Comparison of ENCODE assay signal across 8 cellular contexts in genomic region chr4:2799444-2799911, GRCh38. TPM values are rescaled to one million over a fixed set of nuclear protein-coding genes. Genes with fewer than 3 reads are reported as not detected.
A peak's percentile ranks its signal among the peaks of the same experiment; 100 is the strongest.
DNase-seq lines count a peak whose midpoint lies in the region; ATAC-seq and TF ChIP-seq lines count a peak whose summit lies in the region.

No MANE protein-coding gene starts in this region.

- WGBS in esophagus muscularis mucosa: 76% methylated on average over 8 of the region's 10 CpGs
- no CpG with 5 or more reads among the region's 10 CpGs for WGBS in mesendoderm (ENCODE audit: extremely low coverage, insufficient coverage, low lambda C conversion rate)

- H3K56ac ChIP-seq in mesendoderm (ENCODE audit: low read length): no peak overlapping the region

- H3K79me1 ChIP-seq in mesendoderm (ENCODE audit: low read length): no peaks in the 10 kb centered on the region

- H3K9ac ChIP-seq in rectal smooth muscle tissue (ENCODE audit: low read length): no peak overlapping the region
- H3K9ac ChIP-seq in mesendoderm (ENCODE audit: low read length): no peak overlapping the region

- H3K79me2 ChIP-seq in mesendoderm (ENCODE audit: control insufficient read depth, insufficient read depth, low read length): no peaks in the 10 kb centered on the region

- H3K18ac ChIP-seq in mesendoderm (ENCODE audit: low read length): no peak overlapping the region

- intact Hi-C loops in esophagus muscularis mucosa (cut with DNase I): no loop called here

- no peak overlapping the region for H3K4me2 ChIP-seq in mesendoderm (ENCODE audit: low read length)

- no peak for ATAC-seq in GM21515 (IDR thresholded peaks at IDR 0.05; ENCODE audit: unreplicated experiment)

- no peak overlapping the region for H2BK120ac ChIP-seq in mesendoderm (ENCODE audit: low read depth, low read length)

- H3K4ac ChIP-seq in mesendoderm (ENCODE audit: low read depth, low read length): no peak overlapping the region

- DNase-seq in GM12864 (ENCODE audit: low read depth) (no peak), SKM-1 treated with dmso at 0.1 percent for 144 hours (lab: John Stamatoyannopoulos, UW; ENCODE audit: unreplicated experiment) (peak; percentile 82), esophagus muscularis mucosa (ENCODE audit: extremely low spot score) (no peak), Ammon's horn (ENCODE audit: low spot score) (no peak), 8988T (no peak), mesendoderm (no peak)

- H2BK15ac ChIP-seq in mesendoderm (replicated peaks; ENCODE audit: low read depth): no peak overlapping the region

- H2BK5ac ChIP-seq in mesendoderm (ENCODE audit: low read length): no peak overlapping the region

- H4K5ac ChIP-seq in mesendoderm (ENCODE audit: low read length): no peak overlapping the region

- H3K9me3 ChIP-seq in esophagus muscularis mucosa: no peaks in the 10 kb centered on the region

- no peak for TF ChIP-seq POLR2A in esophagus muscularis mucosa (IDR thresholded peaks at IDR 0.05; ENCODE audit: low read depth)

- TF ChIP-seq EP300 in esophagus muscularis mucosa (IDR thresholded peaks at IDR 0.05): no peak

- H3K27ac ChIP-seq in esophagus muscularis mucosa (replicated peaks in 1 of 4) (peak overlapping the region; percentile 67 to 82 (median 80)), rectal smooth muscle tissue (ENCODE audit: low read depth, low read length) (peak overlapping the region; percentile 64), mesendoderm (ENCODE audit: low read depth, low read length) (no peak overlapping the region)

- H3K23ac ChIP-seq in mesendoderm (ENCODE audit: low read length): no peak overlapping the region

- H3K4me1 ChIP-seq in esophagus muscularis mucosa (peaks cover 96 to 97% (median 97%) of the 10 kb centered on the region in 4 donors), rectal smooth muscle tissue (ENCODE audit: control insufficient read depth, insufficient read depth, low read length) (peaks cover 33% of the 10 kb centered on the region), mesendoderm (ENCODE audit: control insufficient read depth, low read depth, low read length) (peaks cover 2% of the 10 kb centered on the region)

- no peak for TF ChIP-seq CTCF in GM12864 (IDR thresholded peaks at IDR 0.05; ENCODE audit: low read depth, low read length, missing control alignments)
- TF ChIP-seq CTCF in esophagus muscularis mucosa (IDR thresholded peaks at IDR 0.05): no peak

- H3K36me3 ChIP-seq in esophagus muscularis mucosa (no peaks in the 10 kb centered on the region), rectal smooth muscle tissue (ENCODE audit: control insufficient read depth, insufficient read depth, low read length) (no peaks in the 10 kb centered on the region), mesendoderm (ENCODE audit: control insufficient read depth, insufficient read depth, low read length) (no peaks in the 10 kb centered on the region)

- H2AK5ac ChIP-seq in mesendoderm (ENCODE audit: low read length): no peak overlapping the region

- H3K27me3 ChIP-seq in esophagus muscularis mucosa (no peaks in the 10 kb centered on the region), rectal smooth muscle tissue (ENCODE audit: control insufficient read depth, insufficient read depth, low read length) (no peaks in the 10 kb centered on the region), mesendoderm (ENCODE audit: insufficient read depth, low read length, poor library complexity) (no peaks in the 10 kb centered on the region)

- no peak overlapping the region for H4K8ac ChIP-seq in mesendoderm (ENCODE audit: low read depth, low read length)

- H3K4me3 ChIP-seq in GM12864 (ENCODE audit: low read depth, low read length): peak overlapping the region; percentile 52
- H3K4me3 ChIP-seq in esophagus muscularis mucosa: peak overlapping the region; percentile 25 to 48 (median 28)
- peak overlapping the region; percentile 38 for H3K4me3 ChIP-seq in rectal smooth muscle tissue (ENCODE audit: low read length)
- no peak overlapping the region for H3K4me3 ChIP-seq in mesendoderm (ENCODE audit: low read length)

RNA-seq across cellular contexts. Expression of gene SH3BP2, which starts 6.6 kb away (rescaled TPM):
- 10 to 100 TPM; 25.2 to 34.5 (median 31.5) TPM for total RNA-seq in esophagus muscularis mucosa
- polyA plus RNA-seq in mesendoderm (2013, experiment 1 of 2): 19.3 TPM
- 19.0 TPM for polyA plus RNA-seq in mesendoderm (2013, experiment 2 of 2)

RNA-seq across cellular contexts. Expression of gene TNIP2, which starts 43.3 kb away (rescaled TPM):
- total RNA-seq in esophagus muscularis mucosa: 10 to 100 TPM; 56.1 to 85.5 (median 75.4) TPM
- polyA plus RNA-seq in mesendoderm (2013, experiment 1 of 2): 23.2 TPM
- 25.0 TPM for polyA plus RNA-seq in mesendoderm (2013, experiment 2 of 2)

RNA-seq across cellular contexts. Expression of gene ADD1, which starts 44.2 kb away (rescaled TPM):
- 100 to 1,000 TPM; 253 to 402 (median 311) TPM for total RNA-seq in esophagus muscularis mucosa
- 202 TPM for polyA plus RNA-seq in mesendoderm (2013, experiment 1 of 2)
- polyA plus RNA-seq in mesendoderm (2013, experiment 2 of 2): 195 TPM
